21 cellular contexts compared by ENCODE assay signal in genomic region chr5:96857454-96857853, GRCh38. TPM values are rescaled to one million over a fixed set of nuclear protein-coding genes. Genes with fewer than 3 reads are reported as not detected.
DNase-seq lines count a peak whose midpoint lies in the region; ATAC-seq, FAIRE-seq and TF ChIP-seq lines count a peak whose summit lies in the region.
"Had no signal": no experiment of that assay in that cellular context is flagged by ENCODE, and none has a peak within 500 bp of the region (broad histone marks: within the 10 kb centered on the region; RNA-seq: fewer than 3 reads in every experiment).

No MANE protein-coding gene starts in this region.

- H3K27me3 ChIP-seq in HepG2 (ENCODE audit: control insufficient read depth in 1 of 2, insufficient read depth in 2 of 2, low read length in 2 of 2) (no peaks in the 10 kb centered on the region), right lobe of liver (no peaks in the 10 kb centered on the region), K562 (ENCODE audit: control insufficient read depth in 2 of 2, insufficient read depth in 2 of 2, low read length in 2 of 2) (no peaks in the 10 kb centered on the region)

- H3K36me3 ChIP-seq in HepG2 (replicated peaks in 1 of 2; ENCODE audit: control insufficient read depth in 1 of 2, insufficient read depth in 2 of 2, low read length in 2 of 2), result no peaks in the 10 kb centered on the region
- H3K36me3 ChIP-seq in right lobe of liver, result no peaks in the 10 kb centered on the region
- H3K36me3 ChIP-seq in K562 (ENCODE audit: control insufficient read depth, insufficient read depth, low read length), result no peaks in the 10 kb centered on the region

- no peak overlapping the region for H3K4me3 Mint-ChIP-seq in type B pancreatic cell
- H3K4me3 Mint-ChIP-seq: CD14-positive monocyte; CD8-positive, alpha-beta T cell; HFFc6 had no signal

- H3K4me1 Mint-ChIP-seq in type B pancreatic cell (ENCODE audit: unreplicated experiment), result peaks cover 4% of the 10 kb centered on the region

- H3K9ac ChIP-seq in HepG2 (ENCODE audit: insufficient read depth, low read depth, low read length) (no peak overlapping the region), K562 (ENCODE audit: insufficient read depth in 1 of 2, low read depth in 2 of 2, low read length in 2 of 2) (no peak overlapping the region)

- H3K4me3 ChIP-seq in HepG2 (replicated peaks in 1 of 3; ENCODE audit: insufficient read depth in 1 of 3, low read depth in 2 of 3, low read length in 3 of 3) (no peak overlapping the region), right lobe of liver (no peak overlapping the region), K562 (no peak overlapping the region)
- H3K4me3 ChIP-seq: A549 had no signal

- DNase-seq in HepG2 (ENCODE audit: low spot score), result no peak
- no peak for DNase-seq in right lobe of liver
- DNase-seq in OCI-M1 (lab: John Stamatoyannopoulos, UW), result peak; percentile 56
- DNase-seq in K562 (ENCODE audit: extremely low read depth in 1 of 4, low spot score in 3 of 4), result no peak
- DNase-seq in type B pancreatic cell (ENCODE audit: extremely low spot score, unreplicated experiment), result no peak
- DNase-seq in stimulated activated CD4-positive, alpha-beta T cell treated with anti-CD3 and anti-CD28 coated beads, Interleukin-4, amount 100 ng/mL, for 4 hours, result no peak
- DNase-seq in NCI-H1930 (lab: John Stamatoyannopoulos, UW), result no peak
- DNase-seq: CD8-positive, alpha-beta T cell; COR-L47; DMS153; DMS79 treated with DMSO at 0.1 percent for 48 hours; EL; HCEC 1CT; HFFc6 had no signal

- no peaks in the 10 kb centered on the region for H3K9me1 ChIP-seq in K562 (ENCODE audit: control insufficient read depth, insufficient read depth, low read length)

- H3K4me2 ChIP-seq in HepG2 (ENCODE audit: low read depth, low read length), result no peak overlapping the region
- H3K4me2 ChIP-seq in K562 (ENCODE audit: insufficient read depth, low read length), result no peak overlapping the region
- H3K4me2 ChIP-seq: A549 had no signal

- peaks cover 11% of the 10 kb centered on the region; the same call in 1 of the 2 replicates for H3K4me1 ChIP-seq in HepG2 (ENCODE audit: insufficient read depth, low read length)
- peaks cover 0 to 12% (median 3%) of the 10 kb centered on the region in 4 donors for H3K4me1 ChIP-seq in right lobe of liver
- no peaks in the 10 kb centered on the region; a peak in 1 of 5 replicates for H3K4me1 ChIP-seq in K562 (replicated peaks in 1 of 2; ENCODE audit: control insufficient read depth in 2 of 2, insufficient read depth in 2 of 2, low read length in 2 of 2)

- FAIRE-seq in HepG2 (lab: Jason Lieb, UNC) (no peak), K562 (lab: Jason Lieb, UNC) (no peak)
- FAIRE-seq: A549, D721Med, G401.6, GM12892, HTR-8/SVneo had no signal

- TF ChIP-seq EP300 in HepG2 (IDR thresholded peaks at IDR 0.05; ENCODE audit: low read depth in 2 of 2, low read length in 2 of 2), result no peak
- no peak for TF ChIP-seq EP300 in HepG2 (CRISPR knock-in tag; IDR thresholded peaks at IDR 0.05; ENCODE audit: borderline replicate concordance)
- no peak for TF ChIP-seq EP300 in K562 (IDR thresholded peaks at IDR 0.05; ENCODE audit: low read length)

- BruUV-seq in HepG2 (replicated peaks; lab: Mats Ljungman, UMichigan), result no TSS peak
- BruUV-seq in K562 (replicated peaks; lab: Mats Ljungman, UMichigan), result no TSS peak

- H3K27ac Mint-ChIP-seq in type B pancreatic cell, result no peak overlapping the region
- H3K27ac Mint-ChIP-seq: CD8-positive, alpha-beta T cell; HFFc6 had no signal

- in situ Hi-C loops in HepG2 (cut with HindIII; ENCODE audit: extremely low pct_ligation_motif_present, low pct_unique_long_range_greater_than_20kb) (no loop called here), K562 (cut with MboI) (no loop called here)

- H3K27ac ChIP-seq in HepG2 (ENCODE audit: extremely low read length, insufficient read depth, low read length), result no peak overlapping the region
- no peak overlapping the region for H3K27ac ChIP-seq in right lobe of liver
- H3K27ac ChIP-seq in K562 (ENCODE audit: extremely low read depth, low read depth, low read length), result no peak overlapping the region
- H3K27ac ChIP-seq: A549 had no signal

- H4K20me1 ChIP-seq in HepG2 (ENCODE audit: insufficient read depth, low read length) (no peaks in the 10 kb centered on the region), K562 (replicated peaks; ENCODE audit: control insufficient read depth, insufficient read depth, low read length) (no peaks in the 10 kb centered on the region)

- POLR2A ChIA-PET in HepG2 (lab: Yijun Ruan, JAX), result no interaction called here
- POLR2A ChIA-PET in K562 (lab: Yijun Ruan, JAX), result no interaction called here

- no peaks in the 10 kb centered on the region for H3K36me3 Mint-ChIP-seq in type B pancreatic cell
- H3K36me3 Mint-ChIP-seq: CD14-positive monocyte; CD8-positive, alpha-beta T cell had no signal

- no peak for TF ChIP-seq CTCF in HepG2 (CRISPR knock-in tag; IDR thresholded peaks at IDR 0.05)
- no peak for TF ChIP-seq CTCF in right lobe of liver (IDR thresholded peaks at IDR 0.05)
- TF ChIP-seq CTCF in K562 (IDR thresholded peaks at IDR 0.05 in 2 of 3, conservative IDR thresholded peaks at IDR 0.05 in 1 of 3; ENCODE audit: insufficient read depth in 2 of 3, low read depth in 1 of 3, low read length in 3 of 3), result no peak
- peak; percentile 20 for TF ChIP-seq CTCF in type B pancreatic cell (conservative IDR thresholded peaks at IDR 0.05)

- H3K9me3 Mint-ChIP-seq in type B pancreatic cell, result no peaks in the 10 kb centered on the region
- H3K9me3 Mint-ChIP-seq: CD14-positive monocyte; CD8-positive, alpha-beta T cell; HFFc6 had no signal

- H3K27me3 Mint-ChIP-seq in type B pancreatic cell, result no peaks in the 10 kb centered on the region

- intact Hi-C loops in HepG2 (cut with micrococcal nuclease; ENCODE audit: unreplicated experiment) (no loop called here), right lobe of liver (cut with DNase I) (no loop called here), K562 (cut with micrococcal nuclease) (no loop called here)

- ATAC-seq in HepG2, result 0 out of 3 replicates have a peak, but pooled peaks have one; percentile 34
- ATAC-seq in right lobe of liver, result no peak
- peak; percentile 63; the same call in 1 of the 3 replicates for ATAC-seq in K562
- no peak for ATAC-seq in GM19351 (IDR thresholded peaks at IDR 0.05; ENCODE audit: unreplicated experiment)
- ATAC-seq: A549; CD8-positive, alpha-beta T cell had no signal

- TF ChIP-seq RAD21 in HepG2 (CRISPR knock-in tag; IDR thresholded peaks at IDR 0.05), result no peak
- TF ChIP-seq RAD21 in K562 (CRISPR knock-in tag; conservative IDR thresholded peaks at IDR 0.05 in 1 of 2, IDR thresholded peaks at IDR 0.05 in 1 of 2), result no peak

- CTCF ChIA-PET in HepG2 (lab: Yijun Ruan, JAX; ENCODE audit: low intra/inter-chr PET ratio, low total read pairs), result no interaction called here
- CTCF ChIA-PET in K562 (lab: Yijun Ruan, JAX; ENCODE audit: low intra/inter-chr PET ratio), result no interaction called here

- H3K9me3 ChIP-seq in HepG2 (ENCODE audit: low read length) (no peaks in the 10 kb centered on the region), right lobe of liver (no peaks in the 10 kb centered on the region), K562 (replicated peaks; ENCODE audit: control insufficient read depth, insufficient read depth, low read depth, low read length) (no peaks in the 10 kb centered on the region)
- H3K9me3 ChIP-seq: A549 had no signal

- TF ChIP-seq POLR2A in HepG2 (IDR thresholded peaks at IDR 0.05; ENCODE audit: insufficient read depth in 1 of 2, low read depth in 2 of 2, low read length in 2 of 2) (no peak), right lobe of liver (IDR thresholded peaks at IDR 0.05) (no peak), K562 (conservative IDR thresholded peaks at IDR 0.05) (no peak)

- H3K79me2 ChIP-seq in HepG2 (ENCODE audit: insufficient read depth, low read length), result no peaks in the 10 kb centered on the region
- H3K79me2 ChIP-seq in K562 (ENCODE audit: control insufficient read depth, insufficient read depth, low read length), result no peaks in the 10 kb centered on the region

- H2AFZ ChIP-seq in HepG2 (ENCODE audit: low read length) (no peak overlapping the region), K562 (ENCODE audit: low read depth, low read length) (no peak overlapping the region)

- 89% methylated on average over 1 of the region's 1 CpG for WGBS in HepG2 (ENCODE audit: low lambda C conversion rate)
- 93% methylated on average over 1 of the region's 1 CpG for WGBS in right lobe of liver (ENCODE audit: insufficient coverage, low coverage, low lambda C conversion rate, missing lambda C conversion rate)
- WGBS in K562 (ENCODE audit: insufficient coverage, low coverage, missing lambda C conversion rate), result 29% methylated on average over 1 of the region's 1 CpG

RNA-seq across cellular contexts. Expression of gene ERAP2, which starts 18.8 kb away (rescaled TPM):
- 12.8 and 16.6 TPM in 2 replicates for total RNA-seq in HepG2 (2016; rRNA removed; fragmentation: Illumina TruSeq; extraction: Trizol)
- 2.9 and 3.2 TPM in 2 replicates for total RNA-seq in HepG2 (2016; cell fraction: cytosol; rRNA removed; fragmentation: Illumina TruSeq; extraction: Trizol; ENCODE audit: low read depth)
- 12.2 and 17.5 TPM in 2 replicates for total RNA-seq in HepG2 (2016; cell fraction: insoluble cytoplasmic fraction; rRNA removed; fragmentation: Illumina TruSeq; extraction: Trizol)
- total RNA-seq in HepG2 (2016; cell fraction: membrane; rRNA removed; fragmentation: Illumina TruSeq; extraction: Trizol), result 4.6 and 5.8 TPM in 2 replicates
- 24.6 and 25.0 TPM in 2 replicates for total RNA-seq in HepG2 (2016; cell fraction: nucleus; rRNA removed; fragmentation: Illumina TruSeq; extraction: Trizol)
- 12.5 and 12.8 TPM in 2 replicates for polyA plus RNA-seq in HepG2 (2011; rRNA removed)
- 6.7 and 9.8 TPM in 2 replicates for polyA plus RNA-seq in HepG2 (2011; cell fraction: cytosol; rRNA removed)
- 4.3 and 5.6 TPM in 2 replicates for polyA plus RNA-seq in HepG2 (2011; cell fraction: nucleus; rRNA removed)
- polyA plus RNA-seq in HepG2 (2012), result 6.6 and 7.6 TPM in 2 replicates
- polyA plus RNA-seq in HepG2 (2016; cell fraction: cytosol; fragmentation: Illumina TruSeq; extraction: Trizol; ENCODE audit: low read depth), result 0.45 and 0.54 TPM in 2 replicates
- polyA plus RNA-seq in HepG2 (2016; cell fraction: insoluble cytoplasmic fraction; fragmentation: Illumina TruSeq; extraction: Trizol; ENCODE audit: low read depth), result 7.8 and 8.4 TPM in 2 replicates
- polyA plus RNA-seq in HepG2 (2016; cell fraction: membrane; fragmentation: Illumina TruSeq; extraction: Trizol; ENCODE audit: low read depth), result 1.5 and 2.1 TPM in 2 replicates
- 15.5 and 16.2 TPM in 2 replicates for polyA plus RNA-seq in HepG2 (2016; cell fraction: nucleus; fragmentation: Illumina TruSeq; extraction: Trizol; ENCODE audit: insufficient read depth, low read depth)
- 14.6 and 24.3 TPM in 2 replicates for polyA minus RNA-seq in HepG2 (2011; rRNA and poly(A)+ RNA removed; ENCODE audit: low replicate concordance)
- 9.4 and 9.8 TPM in 2 replicates for polyA minus RNA-seq in HepG2 (2011; cell fraction: cytosol; rRNA and poly(A)+ RNA removed)
- polyA minus RNA-seq in HepG2 (2011; cell fraction: nucleus; rRNA and poly(A)+ RNA removed), result 29.4 and 34.1 TPM in 2 replicates
- total RNA-seq in right lobe of liver, result 10 to 100 TPM in 2 of 6 experiments, 1 to 10 TPM in 4; 1.5 to 13.3 (median 8.4) TPM
- 5.1 and 15.3 TPM in 2 replicates for total RNA-seq in K562 (2011; cell fraction: chromatin; rRNA removed; ENCODE audit: low replicate concordance)
- 2.8 and 5.9 TPM in 2 replicates for total RNA-seq in K562 (2011; cell fraction: nucleolus; rRNA removed)
- total RNA-seq in K562 (2011; cell fraction: nucleoplasm; rRNA removed), result 6.0 and 8.9 TPM in 2 replicates
- 1.7 and 2.5 TPM in 2 replicates for total RNA-seq in K562 (2014; rRNA removed)
- total RNA-seq in K562 (2014; rRNA removed; fragmentation: Illumina TruSeq; extraction: Trizol), result 2.3 and 2.4 TPM in 2 replicates
- total RNA-seq in K562 (2015; rRNA removed; fragmentation: Illumina TruSeq; extraction: Trizol), result 2.3 and 3.0 TPM in 2 replicates
- total RNA-seq in K562 (2021), result 1.4 and 2.2 TPM in 2 replicates
- 1.9 and 2.1 TPM in 2 replicates for polyA plus RNA-seq in K562 (2011; rRNA removed)
- 0.30 and 0.72 TPM in 2 replicates for polyA plus RNA-seq in K562 (2011; cell fraction: cytosol; rRNA removed)
- polyA plus RNA-seq in K562 (2011; cell fraction: nucleus; rRNA removed), result 3.1 and 3.2 TPM in 2 replicates
- 0.83 and 1.8 TPM in 2 replicates for polyA plus RNA-seq in K562 (2012)
- polyA plus RNA-seq in K562 (2014; fragmentation: Illumina TruSeq; extraction: Trizol), result 1.3 TPM in 2 replicates
- 1 to 10 TPM in 1 of 2 experiments, under 1 TPM in 1; 0.93 to 1.2 TPM for polyA plus RNA-seq in K562 (2014; fragmentation: Nextera tagmentation; extraction: Ambion mirVana)
- 0.27 and 4.0 TPM in 2 replicates for polyA plus RNA-seq in K562 (2014; rRNA removed)
- polyA minus RNA-seq in K562 (2011; rRNA and poly(A)+ RNA removed), result 6.5 and 7.6 TPM in 2 replicates
- 0.82 and 1.6 TPM in 2 replicates for polyA minus RNA-seq in K562 (2011; cell fraction: cytosol; rRNA and poly(A)+ RNA removed)
- polyA minus RNA-seq in K562 (2011; cell fraction: nucleus; rRNA and poly(A)+ RNA removed), result 7.8 and 12.4 TPM in 2 replicates
- 0.86 and 1.5 TPM in 2 replicates for total RNA-seq in type B pancreatic cell (ENCODE audit: low replicate concordance)

RNA-seq across cellular contexts. Expression of gene ERAP1, which starts 49.7 kb away (rescaled TPM):
- total RNA-seq in HepG2 (2016; rRNA removed; fragmentation: Illumina TruSeq; extraction: Trizol) (13.8 and 21.0 TPM in 2 replicates), right lobe of liver (10 to 100 TPM; 29.3 to 54.7 (median 34.1) TPM), K562 (2014; rRNA removed) (11.0 and 15.0 TPM in 2 replicates), K562 (2014; rRNA removed; fragmentation: Illumina TruSeq; extraction: Trizol) (18.6 and 19.6 TPM in 2 replicates), K562 (2015; rRNA removed; fragmentation: Illumina TruSeq; extraction: Trizol) (21.0 and 22.0 TPM in 2 replicates), K562 (2021) (23.1 and 26.8 TPM in 2 replicates), type B pancreatic cell (ENCODE audit: low replicate concordance) (52.7 and 54.9 TPM in 2 replicates)
- 2.0 TPM in 2 replicates for total RNA-seq in HepG2 (2016; cell fraction: cytosol; rRNA removed; fragmentation: Illumina TruSeq; extraction: Trizol; ENCODE audit: low read depth)
- 11.5 and 18.8 TPM in 2 replicates for total RNA-seq in HepG2 (2016; cell fraction: insoluble cytoplasmic fraction; rRNA removed; fragmentation: Illumina TruSeq; extraction: Trizol)
- total RNA-seq in HepG2 (2016; cell fraction: membrane; rRNA removed; fragmentation: Illumina TruSeq; extraction: Trizol), result 5.1 and 5.4 TPM in 2 replicates
- 33.0 and 34.9 TPM in 2 replicates for total RNA-seq in HepG2 (2016; cell fraction: nucleus; rRNA removed; fragmentation: Illumina TruSeq; extraction: Trizol)
- polyA plus RNA-seq in HepG2 (2011; rRNA removed) (44.4 and 52.2 TPM in 2 replicates), K562 (2011; rRNA removed) (23.3 and 25.5 TPM in 2 replicates), K562 (2014; fragmentation: Illumina TruSeq; extraction: Trizol) (23.4 and 31.5 TPM in 2 replicates), K562 (2014; fragmentation: Nextera tagmentation; extraction: Ambion mirVana) (1 to 10 TPM; 2.1 to 3.8 TPM), K562 (2014; rRNA removed) (11.9 TPM in 2 replicates)
- polyA plus RNA-seq in HepG2 (2011; cell fraction: cytosol; rRNA removed), result 26.1 and 29.4 TPM in 2 replicates
- polyA plus RNA-seq in HepG2 (2011; cell fraction: nucleus; rRNA removed), result 38.8 and 46.1 TPM in 2 replicates
- 28.1 and 31.0 TPM in 2 replicates for polyA plus RNA-seq in HepG2 (2012)
- 0.70 and 1.2 TPM in 2 replicates for polyA plus RNA-seq in HepG2 (2016; cell fraction: cytosol; fragmentation: Illumina TruSeq; extraction: Trizol; ENCODE audit: low read depth)
- polyA plus RNA-seq in HepG2 (2016; cell fraction: insoluble cytoplasmic fraction; fragmentation: Illumina TruSeq; extraction: Trizol; ENCODE audit: low read depth), result 9.4 and 9.5 TPM in 2 replicates
- 2.2 and 3.1 TPM in 2 replicates for polyA plus RNA-seq in HepG2 (2016; cell fraction: membrane; fragmentation: Illumina TruSeq; extraction: Trizol; ENCODE audit: low read depth)
- polyA plus RNA-seq in HepG2 (2016; cell fraction: nucleus; fragmentation: Illumina TruSeq; extraction: Trizol; ENCODE audit: insufficient read depth, low read depth), result 23.4 and 26.5 TPM in 2 replicates
- 74.8 and 88.4 TPM in 2 replicates for polyA minus RNA-seq in HepG2 (2011; rRNA and poly(A)+ RNA removed; ENCODE audit: low replicate concordance)
- polyA minus RNA-seq in HepG2 (2011; cell fraction: cytosol; rRNA and poly(A)+ RNA removed), result 27.5 and 57.6 TPM in 2 replicates
- polyA minus RNA-seq in HepG2 (2011; cell fraction: nucleus; rRNA and poly(A)+ RNA removed), result 69.9 and 74.5 TPM in 2 replicates
- total RNA-seq in K562 (2011; cell fraction: chromatin; rRNA removed; ENCODE audit: low replicate concordance), result 74.2 and 101 TPM in 2 replicates
- 27.7 and 31.6 TPM in 2 replicates for total RNA-seq in K562 (2011; cell fraction: nucleolus; rRNA removed)
- 39.5 and 42.7 TPM in 2 replicates for total RNA-seq in K562 (2011; cell fraction: nucleoplasm; rRNA removed)
- 20.6 and 22.2 TPM in 2 replicates for polyA plus RNA-seq in K562 (2011; cell fraction: cytosol; rRNA removed)
- polyA plus RNA-seq in K562 (2011; cell fraction: nucleus; rRNA removed), result 46.5 and 56.3 TPM in 2 replicates
- 22.9 and 49.5 TPM in 2 replicates for polyA plus RNA-seq in K562 (2012)
- 88.3 and 107 TPM in 2 replicates for polyA minus RNA-seq in K562 (2011; rRNA and poly(A)+ RNA removed)
- 11.5 and 15.3 TPM in 2 replicates for polyA minus RNA-seq in K562 (2011; cell fraction: cytosol; rRNA and poly(A)+ RNA removed)
- polyA minus RNA-seq in K562 (2011; cell fraction: nucleus; rRNA and poly(A)+ RNA removed), result 17.6 and 30.3 TPM in 2 replicates

Comparison
In these comparisons a context has a peak if more than half of its experiments do, and no peak if none do; other contexts are left out.
1. ATAC-seq: peak in HepG2 (single experiment) and K562 (single experiment); none in right lobe of liver (0 of 4) and GM19351 (single experiment).
2. Of the 241 proteins assayed by ChIP-seq in both HepG2 and K562: peak only in HepG2: none; only in K562: ZNF3; in both: none; in neither: 240.